1 cellular context compared by ENCODE assay signal in genomic region chr3:33660035-33660434, GRCh38.
TF ChIP-seq lines count a peak whose summit lies in the region.

No MANE protein-coding gene starts in this region.

TF ChIP-seq in GM12878, 131 proteins besides CTCF, POLR2A, EP300 and RAD21 (continued from another document):
- TF ChIP-seq REST (IDR thresholded peaks at IDR 0.05; ENCODE audit: low read depth, low read length) (no peak), PAX5 (IDR thresholded peaks at IDR 0.05; ENCODE audit: borderline replicate concordance, low read depth, low read length) (no peak), ASH2L (IDR thresholded peaks at IDR 0.05; ENCODE audit: borderline replicate concordance, low read depth) (no peak), RAD51 (IDR thresholded peaks at IDR 0.05) (no peak), NR2C1 (IDR thresholded peaks at IDR 0.05) (no peak)
